In genomic region chr16:4538067-4538385, GRCh38 we compare ENCODE assay signal across 9 cellular contexts. TPM values are rescaled to one million over a fixed set of nuclear protein-coding genes. Genes with fewer than 3 reads are reported as not detected.
DNase-seq lines count a peak whose midpoint lies in the region; ATAC-seq and TF ChIP-seq lines count a peak whose summit lies in the region.
"Had no signal": no experiment of that assay in that cellular context is flagged by ENCODE, and none has a peak within 500 bp of the region (broad histone marks: within the 10 kb centered on the region; RNA-seq: fewer than 3 reads in every experiment).

No MANE protein-coding gene starts in this region.

- H3K27me3 ChIP-seq in gastrocnemius medialis: no peaks in the 10 kb centered on the region

- no peak for DNase-seq in activated CD8-positive, alpha-beta T cell treated with anti-CD3 and anti-CD28 coated beads, Interleukin-2, amount 10 ng/mL, durations not matched to agents 7 days and 5 days
- no peak for DNase-seq in left ventricle myocardium superior
- no peak for DNase-seq in gastrocnemius medialis
- DNase-seq in NCI-H446 treated with DMSO at 0.1 percent for 48 hours (lab: John Stamatoyannopoulos, UW): no peak
- DNase-seq in mucosa of gallbladder (ENCODE audit: low spot score): no peak

- TF ChIP-seq CTCF in gastrocnemius medialis (IDR thresholded peaks at IDR 0.05 in 4 of 5, conservative IDR thresholded peaks at IDR 0.05 in 1 of 5): no peak

- POLR2A ChIA-PET in activated CD8-positive, alpha-beta T cell treated with anti-CD3 and anti-CD28 coated beads, Interleukin-2, amount 10 ng/mL, durations not matched to agents 7 days and 5 days (lab: Charles Lee): interaction anchor here (0.5 to 1.1 kb wide), 2 partner anchors 7 to 33 kb away, joined by 3 to 7 read pairs; no protein-coding TSS in a partner anchor

- peaks cover 31 to 35% of the 10 kb centered on the region in 2 donors for H3K4me1 ChIP-seq in gastrocnemius medialis

- ATAC-seq in GM18502 (IDR thresholded peaks at IDR 0.05; ENCODE audit: poor library complexity, unreplicated experiment) (peak; percentile 24), HG02870 (IDR thresholded peaks at IDR 0.05; ENCODE audit: unreplicated experiment) (peak; percentile 25), left ventricle myocardium superior (peak; percentile 63), gastrocnemius medialis (peak; percentile 46 to 54), HG03378 (IDR thresholded peaks at IDR 0.05; ENCODE audit: unreplicated experiment) (no peak)
- peak; percentile 73 for ATAC-seq in activated CD8-positive, alpha-beta T cell treated with anti-CD3 and anti-CD28 coated beads, Interleukin-2, amount 10 ng/mL, durations not matched to agents 7 days and 5 days

- intact Hi-C loops in left ventricle myocardium superior (cut with micrococcal nuclease): no loop called here
- intact Hi-C loops in gastrocnemius medialis (cut with DNase I; ENCODE audit: low total_unique reads): loop anchor here (1.0 to 2.0 kb wide), 3 partner anchors 78 to 229 kb away; partner anchors contain the start of genes MGRN1 and ZNF500

- H3K9me3 Mint-ChIP-seq in activated CD8-positive, alpha-beta T cell treated with anti-CD3 and anti-CD28 coated beads, Interleukin-2, amount 10 ng/mL, durations not matched to agents 7 days and 5 days (ENCODE audit: insufficient read depth): peaks cover 7% of the 10 kb centered on the region

- H3K27me3 Mint-ChIP-seq in activated CD8-positive, alpha-beta T cell treated with anti-CD3 and anti-CD28 coated beads, Interleukin-2, amount 10 ng/mL, durations not matched to agents 7 days and 5 days (ENCODE audit: low read depth): no peaks in the 10 kb centered on the region

- CTCF ChIA-PET in activated CD8-positive, alpha-beta T cell treated with anti-CD3 and anti-CD28 coated beads, Interleukin-2, amount 10 ng/mL, durations not matched to agents 7 days and 5 days (lab: Charles Lee): interaction anchor here (0.8 to 4.9 kb wide), 4 partner anchors 11 to 32 kb away, joined by 3 to 50 read pairs (median 19); no protein-coding TSS in a partner anchor

- H3K27ac ChIP-seq in gastrocnemius medialis: peak overlapping the region; percentile 85 to 98 (median 93)
- H3K27ac ChIP-seq: VCaP had no signal

- no peak for TF ChIP-seq POLR2A in gastrocnemius medialis (IDR thresholded peaks at IDR 0.05)

- no peaks in the 10 kb centered on the region for H3K36me3 ChIP-seq in gastrocnemius medialis

- in situ Hi-C loops in gastrocnemius medialis (cut with MboI; ENCODE audit: low sequenced_read_pairs in 4 of 4): no loop called here

- peaks cover 35% of the 10 kb centered on the region for H3K36me3 Mint-ChIP-seq in activated CD8-positive, alpha-beta T cell treated with anti-CD3 and anti-CD28 coated beads, Interleukin-2, amount 10 ng/mL, durations not matched to agents 7 days and 5 days (ENCODE audit: low read depth)

- peaks cover 36% of the 10 kb centered on the region for H3K4me1 Mint-ChIP-seq in activated CD8-positive, alpha-beta T cell treated with anti-CD3 and anti-CD28 coated beads, Interleukin-2, amount 10 ng/mL, durations not matched to agents 7 days and 5 days (ENCODE audit: low read depth)

- peak overlapping the region; percentile 67 to 90 (median 71) for H3K4me3 ChIP-seq in gastrocnemius medialis

- H3K4me3 Mint-ChIP-seq in activated CD8-positive, alpha-beta T cell treated with anti-CD3 and anti-CD28 coated beads, Interleukin-2, amount 10 ng/mL, durations not matched to agents 7 days and 5 days: peak overlapping the region; percentile 80

- no peaks in the 10 kb centered on the region for H3K9me3 ChIP-seq in gastrocnemius medialis

- no peak overlapping the region for H3K27ac Mint-ChIP-seq in activated CD8-positive, alpha-beta T cell treated with anti-CD3 and anti-CD28 coated beads, Interleukin-2, amount 10 ng/mL, durations not matched to agents 7 days and 5 days

RNA-seq across cellular contexts. Expression of gene CDIP1, which starts 0.5 kb away (rescaled TPM):
- 10 to 100 TPM; 44.0 to 48.7 TPM for total RNA-seq in activated CD8-positive, alpha-beta T cell treated with anti-CD3 and anti-CD28 coated beads, Interleukin-2, amount 10 ng/mL, durations not matched to agents 7 days and 5 days
- total RNA-seq in left ventricle myocardium superior: 53.3 TPM
- 10 to 100 TPM; 23.8 to 34.2 (median 25.4) TPM for total RNA-seq in gastrocnemius medialis
- 38.7 TPM for total RNA-seq in mucosa of gallbladder

RNA-seq across cellular contexts. Expression of gene C16orf96, which starts 18.1 kb away (rescaled TPM):
- under 1 TPM; 0.13 TPM for total RNA-seq in activated CD8-positive, alpha-beta T cell treated with anti-CD3 and anti-CD28 coated beads, Interleukin-2, amount 10 ng/mL, durations not matched to agents 7 days and 5 days
- total RNA-seq in left ventricle myocardium superior (0.07 TPM), gastrocnemius medialis (under 1 TPM in 2 of 4 donors, not detected in 2; 0.15 to 0.59 TPM), mucosa of gallbladder (0.06 TPM)
